In genomic region chr3:65439641-65440040, GRCh38 we compare ENCODE assay signal across 8 cellular contexts.
DNase-seq lines count a peak whose midpoint lies in the region; ATAC-seq and TF ChIP-seq lines count a peak whose summit lies in the region.

No MANE protein-coding gene starts in this region.

- H3K36me3 Mint-ChIP-seq in WTC11 = peaks cover 24% of the 10 kb centered on the region

- TF ChIP-seq POLR2A in sigmoid colon (IDR thresholded peaks at IDR 0.05) = no peak

- no peaks in the 10 kb centered on the region for H3K27me3 Mint-ChIP-seq in WTC11 (ENCODE audit: low read depth)

- TF ChIP-seq EP300 in sigmoid colon (IDR thresholded peaks at IDR 0.05) = no peak

- TF ChIP-seq CTCF in LNCAP (IDR thresholded peaks at IDR 0.05) (peak; percentile 70), WTC11 (IDR thresholded peaks at IDR 0.05) (peak; percentile 27; the same call in 1 of the 2 replicates), heart right ventricle (IDR thresholded peaks at IDR 0.05) (peak; percentile 36 to 81 (median 69)), sigmoid colon (IDR thresholded peaks at IDR 0.05) (peak; percentile 32 to 73 (median 54))

- H3K4me1 ChIP-seq in heart right ventricle (peaks cover 0 to 13% (median 6%) of the 10 kb centered on the region in 9 donors), sigmoid colon (peaks cover 0 to 9% (median 4%) of the 10 kb centered on the region in 4 donors)

- H3K4me3 ChIP-seq in heart right ventricle (no peak overlapping the region), sigmoid colon (no peak overlapping the region)

- DNase-seq in EL = peak; percentile 56
- peak; percentile 62 for DNase-seq in WTC11 (ENCODE audit: low spot score)
- peak; percentile 44 to 61 for DNase-seq in heart right ventricle
- peak; percentile 71 for DNase-seq in sigmoid colon
- no peak for DNase-seq in NCI-H2029 (lab: John Stamatoyannopoulos, UW)

- H3K4me3 Mint-ChIP-seq in WTC11 = no peak overlapping the region

- ATAC-seq in WTC11 (peak; percentile 97), heart right ventricle (peak; percentile 84 to 93 (median 90)), HG03097 (IDR thresholded peaks at IDR 0.05; ENCODE audit: low FRiP score, unreplicated experiment) (no peak), GM21447 (IDR thresholded peaks at IDR 0.05; ENCODE audit: unreplicated experiment) (no peak)

- CTCF ChIA-PET in WTC11 (lab: Charles Lee) = interaction anchor here (0.5 to 2.4 kb wide), 46 partner anchors 9 to 714 kb away, joined by 3 to 23 read pairs (median 4); no protein-coding TSS in a partner anchor

- POLR2A ChIA-PET in WTC11 (lab: Charles Lee) = interaction anchor here (0.9 kb wide), 1 partner anchor 158 kb away, joined by 4 read pairs; no protein-coding TSS in a partner anchor

- H3K36me3 ChIP-seq in heart right ventricle = peaks cover 0 to 51% (median 4%) of the 10 kb centered on the region in 9 donors
- H3K36me3 ChIP-seq in sigmoid colon = peaks cover 0 to 28% (median 3%) of the 10 kb centered on the region in 4 donors

- H3K9me3 ChIP-seq in heart right ventricle = no peaks in the 10 kb centered on the region
- no peaks in the 10 kb centered on the region for H3K9me3 ChIP-seq in sigmoid colon

- intact Hi-C loops in heart right ventricle (cut with DNase I) = loop anchor here (2.0 to 10.0 kb wide), 11 partner anchors 233 to 907 kb away; no protein-coding TSS in a partner anchor
- intact Hi-C loops in sigmoid colon (cut with DNase I) = loop anchor here (2.0 kb wide), 2 partner anchors 233 to 293 kb away; no protein-coding TSS in a partner anchor

- no peak overlapping the region for H3K27ac ChIP-seq in heart right ventricle
- H3K27ac ChIP-seq in sigmoid colon = no peak overlapping the region

- peak overlapping the region; percentile 68 for H3K27ac Mint-ChIP-seq in WTC11

- H3K27me3 ChIP-seq in heart right ventricle = no peaks in the 10 kb centered on the region
- no peaks in the 10 kb centered on the region for H3K27me3 ChIP-seq in sigmoid colon

- no peaks in the 10 kb centered on the region for H3K9me3 Mint-ChIP-seq in WTC11

- 5 to 6% methylated on average over 5 of the region's 5 CpGs for WGBS in heart right ventricle, 2 donors
- 26% methylated on average over 5 of the region's 5 CpGs for WGBS in sigmoid colon, 2 donors

- H3K4me1 Mint-ChIP-seq in WTC11 = peaks cover 19% of the 10 kb centered on the region

TF ChIP-seq in WTC11, 78 proteins besides CTCF, POLR2A, EP300 and RAD21:
- TF ChIP-seq SOX15 (CRISPR knock-in tag; IDR thresholded peaks at IDR 0.05) (no peak), SMAD3 (CRISPR knock-in tag; IDR thresholded peaks at IDR 0.05; ENCODE audit: borderline replicate concordance) (no peak), CREB1 (CRISPR knock-in tag; IDR thresholded peaks at IDR 0.05) (peak; percentile 40; the same call in 1 of the 2 replicates), TP53 (CRISPR knock-in tag; IDR thresholded peaks at IDR 0.05) (no peak), ZNF121 (CRISPR knock-in tag; IDR thresholded peaks at IDR 0.05) (0 out of 2 replicates have a peak, but pooled peaks have one; percentile 2), CREM (CRISPR knock-in tag; IDR thresholded peaks at IDR 0.05) (no peak), ZBTB43 (CRISPR knock-in tag; IDR thresholded peaks at IDR 0.05) (no peak), GRHL2 (CRISPR knock-in tag; IDR thresholded peaks at IDR 0.05; ENCODE audit: insufficient replicate concordance, severe bottlenecking) (no peak), NR2C2 (CRISPR knock-in tag; IDR thresholded peaks at IDR 0.05) (no peak), PRRX2 (CRISPR knock-in tag; IDR thresholded peaks at IDR 0.05) (peak; percentile 25; the same call in 1 of the 2 replicates), ATF1 (CRISPR knock-in tag; IDR thresholded peaks at IDR 0.05) (no peak), ESRRA (CRISPR knock-in tag; IDR thresholded peaks at IDR 0.05; ENCODE audit: borderline replicate concordance) (no peak), PRDM15 (CRISPR knock-in tag; IDR thresholded peaks at IDR 0.05) (no peak), ELF4 (CRISPR knock-in tag; IDR thresholded peaks at IDR 0.05; ENCODE audit: low read depth) (no peak), JAZF1 (CRISPR knock-in tag; IDR thresholded peaks at IDR 0.05) (no peak), STAT6 (CRISPR knock-in tag; conservative IDR thresholded peaks at IDR 0.05; ENCODE audit: low read depth) (no peak)
- TF ChIP-seq, protein P1, sequence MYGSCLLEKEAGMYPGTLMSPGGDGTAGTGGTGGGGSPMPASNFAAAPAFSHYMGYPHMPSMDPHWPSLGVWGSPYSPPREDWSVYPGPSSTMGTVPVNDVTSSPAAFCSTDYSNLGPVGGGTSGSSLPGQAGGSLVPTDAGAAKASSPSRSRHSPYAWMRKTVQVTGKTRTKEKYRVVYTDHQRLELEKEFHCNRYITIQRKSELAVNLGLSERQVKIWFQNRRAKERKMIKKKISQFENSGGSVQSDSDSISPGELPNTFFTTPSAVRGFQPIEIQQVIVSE (CRISPR knock-in tag; IDR thresholded peaks at IDR 0.05; ENCODE audit: borderline replicate concordance) = no peak
- TF ChIP-seq, protein P2, sequence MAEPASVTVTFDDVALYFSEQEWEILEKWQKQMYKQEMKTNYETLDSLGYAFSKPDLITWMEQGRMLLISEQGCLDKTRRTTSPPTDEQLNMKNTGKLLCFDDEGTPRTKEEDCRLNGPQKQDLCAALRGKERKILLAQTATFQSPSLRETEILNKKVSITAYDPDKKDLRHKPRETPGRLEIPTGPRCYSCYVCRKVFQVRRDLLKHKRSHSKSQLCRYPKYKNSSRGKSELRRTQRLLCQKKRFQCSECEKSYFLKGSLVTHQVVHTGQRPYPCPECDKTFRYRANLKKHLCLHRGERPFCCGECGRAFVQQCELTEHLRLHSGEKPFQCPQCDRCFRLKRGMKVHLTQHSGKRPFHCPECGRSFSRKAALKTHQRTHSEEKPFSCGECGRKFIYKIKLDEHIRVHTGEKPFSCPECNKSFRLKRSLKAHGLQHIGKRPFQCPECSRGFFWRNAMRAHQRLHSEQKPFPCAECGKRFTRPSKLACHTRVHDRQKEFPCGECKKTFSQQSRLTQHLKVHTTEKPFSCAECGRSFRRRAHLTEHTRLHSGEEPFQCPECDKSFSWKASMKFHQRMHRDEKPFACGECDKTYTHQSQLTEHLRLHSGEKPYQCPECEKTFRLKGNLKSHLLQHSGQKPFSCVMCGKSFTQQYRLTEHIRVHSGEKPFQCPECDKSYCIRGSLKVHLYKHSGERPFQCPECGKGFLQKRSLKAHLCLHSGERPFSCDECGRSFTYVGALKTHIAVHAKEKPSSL (CRISPR knock-in tag; conservative IDR thresholded peaks at IDR 0.05) = no peak

Comparison
In these comparisons a context has a peak if more than half of its experiments do, and no peak if none do; other contexts are left out.
1. ATAC-seq: peak in WTC11 (single experiment) and heart right ventricle (8 of 8); none in HG03097 (single experiment) and GM21447 (single experiment).
2. Peak in every context shown above with its lines, with median percentiles within 50 percentile points of each other: CTCF ChIP-seq.